In the genomic region with DNA sequence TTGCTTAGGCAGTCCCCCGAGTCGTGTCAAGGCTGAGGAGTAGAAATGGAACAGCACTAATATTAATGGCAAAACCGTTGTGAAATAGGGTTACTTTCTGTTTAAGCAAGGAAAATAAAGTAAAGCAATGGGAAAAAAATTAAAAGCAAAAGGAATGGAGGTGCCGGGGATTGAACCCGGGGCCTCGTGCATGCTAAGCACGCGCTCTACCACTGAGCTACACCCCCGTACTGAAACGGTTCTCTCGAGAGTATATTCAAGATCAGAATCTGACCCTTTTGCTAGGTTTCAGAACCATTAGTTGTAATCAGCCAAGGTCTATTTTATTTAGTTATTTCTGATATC, we compare ENCODE assay signal across 8 cellular contexts.
DNase-seq lines count a peak whose midpoint lies in the region; ATAC-seq and TF ChIP-seq lines count a peak whose summit lies in the region.

No MANE protein-coding gene starts in this region.

- in situ Hi-C loops in astrocyte of the spinal cord (cut with HindIII; ENCODE audit: low sequenced_read_pairs) = no loop called here

- no peak for TF ChIP-seq CTCF in astrocyte of the spinal cord (IDR thresholded peaks at IDR 0.05; ENCODE audit: low read depth, low read length)

- peak; percentile 43 for DNase-seq in GF-D8 (lab: John Stamatoyannopoulos, UW)
- peak; percentile 61 for DNase-seq in NCI-H1436 (lab: John Stamatoyannopoulos, UW)
- DNase-seq in T1000 (lab: John Stamatoyannopoulos, UW) = peak; percentile 76
- DNase-seq in astrocyte of the spinal cord (ENCODE audit: low read depth, low spot score) = peak; percentile 77
- peak; percentile 13 for DNase-seq in skeletal muscle cell (ENCODE audit: low read depth)
- no peak for DNase-seq in HPDE6-E6E7 (ENCODE audit: extremely low spot score)

- ATAC-seq in HG02588 (IDR thresholded peaks at IDR 0.05; ENCODE audit: unreplicated experiment) = peak; percentile 61

- peak overlapping the region; percentile 50 for H3K4me3 ChIP-seq in astrocyte of the spinal cord (ENCODE audit: low read depth, low read length)
- peak overlapping the region; percentile 91 for H3K4me3 ChIP-seq in iPS-11a (ENCODE audit: low read depth, low read length)
- H3K4me3 ChIP-seq in skeletal muscle cell (ENCODE audit: low read depth, low read length) = peak overlapping the region; percentile 80
